24 cellular contexts compared by ENCODE assay signal in the genomic region with DNA sequence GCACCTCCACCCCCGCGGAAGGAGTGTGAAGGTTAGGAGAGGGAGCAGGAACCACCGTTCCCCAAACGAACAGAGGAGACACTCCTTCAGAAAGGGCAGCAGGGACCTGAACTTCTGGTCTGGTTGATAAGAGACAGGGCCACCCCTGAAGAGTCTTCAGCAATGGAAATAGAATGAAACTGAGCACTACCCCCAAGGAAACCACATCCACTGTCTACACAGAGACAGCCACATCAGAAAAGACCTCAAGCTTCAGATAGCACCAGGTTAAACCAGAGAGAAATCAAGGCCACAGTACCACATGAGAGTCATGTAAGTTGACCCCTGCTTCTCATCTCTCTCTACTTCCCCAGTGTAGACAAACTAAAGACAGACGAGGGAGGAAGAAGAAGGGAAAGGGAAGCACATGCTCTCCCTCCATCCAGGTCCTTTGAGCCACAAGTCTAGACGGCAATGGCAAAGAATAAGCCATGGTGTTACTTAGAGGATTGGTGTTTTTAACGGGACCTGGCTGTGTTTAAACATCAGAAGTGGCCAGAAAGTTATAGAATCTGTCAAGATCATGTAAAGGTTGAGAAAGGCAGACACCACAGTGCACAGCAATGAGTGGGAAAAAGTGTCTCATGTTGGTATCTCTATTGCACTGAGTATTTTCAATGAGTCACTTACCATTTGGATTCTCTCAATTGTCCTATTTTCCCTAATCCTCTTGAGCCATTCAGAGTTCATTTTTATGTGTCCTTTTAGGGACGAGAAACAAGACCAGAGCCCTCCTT. TPM values are rescaled to one million over a fixed set of nuclear protein-coding genes. Genes with fewer than 3 reads are reported as not detected.
DNase-seq lines count a peak whose midpoint lies in the region; ATAC-seq and TF ChIP-seq lines count a peak whose summit lies in the region.
"Had no signal": no experiment of that assay in that cellular context is flagged by ENCODE, and none has a peak within 500 bp of the region (broad histone marks: within the 10 kb centered on the region; RNA-seq: fewer than 3 reads in every experiment).

No MANE protein-coding gene starts in this region.

- no peaks in the 10 kb centered on the region for H3K36me3 Mint-ChIP-seq in T-cell
- H3K36me3 Mint-ChIP-seq: brain; CD4-positive, CD25-positive, alpha-beta regulatory T cell; stimulated activated memory B cell treated with anti-CD40 and anti-IgM and Interleukin-4, amounts not matched to agents 10 μg/mL and 1 μg/mL and 100 μg/mL, for 72 hours had no signal

- peaks cover 3% of the 10 kb centered on the region for H3F3A ChIP-seq in smooth muscle cell (ENCODE audit: low read depth)

- H2AFZ ChIP-seq in DND-41 (ENCODE audit: low read depth, low read length) (no peak overlapping the region), smooth muscle cell (ENCODE audit: low read depth) (no peak overlapping the region)
- H2AFZ ChIP-seq: GM23248 had no signal

- H3K27me3 ChIP-seq in DND-41 (ENCODE audit: insufficient read depth, low read length, poor library complexity) (peaks cover 23% of the 10 kb centered on the region), smooth muscle cell (ENCODE audit: low read depth) (no peaks in the 10 kb centered on the region)
- H3K27me3 ChIP-seq: heart left ventricle, neutrophil had no signal

- WGBS in smooth muscle cell (ENCODE audit: low lambda C conversion rate), result 65% methylated on average over 8 of the region's 8 CpGs

- peaks cover 11 to 13% (median 12%) of the 10 kb centered on the region in 3 donors for H3K4me1 Mint-ChIP-seq in T-cell
- H3K4me1 Mint-ChIP-seq: stimulated activated memory B cell treated with anti-CD40 and anti-IgM and Interleukin-4, amounts not matched to agents 10 μg/mL and 1 μg/mL and 100 μg/mL, for 72 hours had no signal

- CTCF ChIA-PET in T-cell (lab: Charles Lee), result no interaction called here

- H3K36me3 ChIP-seq in DND-41 (ENCODE audit: insufficient read depth, low read length) (no peaks in the 10 kb centered on the region), smooth muscle cell (ENCODE audit: low read depth) (no peaks in the 10 kb centered on the region)
- H3K36me3 ChIP-seq: heart left ventricle, neutrophil, thoracic aorta had no signal

- H3K4me3 Mint-ChIP-seq in T-cell, result no peak overlapping the region
- H3K4me3 Mint-ChIP-seq: brain; CD4-positive, CD25-positive, alpha-beta regulatory T cell; stimulated activated memory B cell treated with anti-CD40 and anti-IgM and Interleukin-4, amounts not matched to agents 10 μg/mL and 1 μg/mL and 100 μg/mL, for 72 hours had no signal

- H3K27me3 Mint-ChIP-seq in T-cell, result peaks cover 11 to 20% of the 10 kb centered on the region in 2 donors

- DNase-seq in DND-41, result no peak
- DNase-seq in T-cell, result no peak
- DNase-seq in amniotic epithelial cell (ENCODE audit: low read depth), result peak; percentile 27
- no peak for DNase-seq in smooth muscle cell (lab: John Stamatoyannopoulos, UW; ENCODE audit: unreplicated experiment)
- DNase-seq in NCI-H524 treated with DMSO at 0.1 percent for 48 hours (lab: John Stamatoyannopoulos, UW), result no peak
- DNase-seq in stimulated activated CD4-positive, alpha-beta T cell treated with anti-CD3 and anti-CD28 coated beads, Interleukin-12 subunit alpha, Interleukin-12 subunit beta, amount 100 ng/mL, for 4 hours, result no peak
- DNase-seq in stimulated activated CD4-positive, alpha-beta T cell treated with anti-CD3 and anti-CD28 coated beads, Interleukin-1b, Interleukin-23, amount 100 ng/mL, for 48 hours, result no peak
- DNase-seq: activated CD4-positive, CD25-positive, alpha-beta regulatory T cell treated with anti-CD3 and anti-CD28 coated beads, Interleukin-2, amount 50 U/mL, for 72 hours; activated effector memory CD4-positive, alpha-beta T cell treated with Interleukin-2 at 50 U/mL for 16 hours; effector CD8-positive, alpha-beta T cell; erythroblast; GM23248; heart left ventricle; IMR-90; left cardiac atrium; NCI-H1417; NCI-H2081 treated with DMSO at 0.1 percent for 48 hours; NCI-H446; Right ventricle myocardium superior had no signal

- H3K27ac Mint-ChIP-seq in T-cell, result no peak overlapping the region
- H3K27ac Mint-ChIP-seq: brain; CD4-positive, CD25-positive, alpha-beta regulatory T cell; stimulated activated memory B cell treated with anti-CD40 and anti-IgM and Interleukin-4, amounts not matched to agents 10 μg/mL and 1 μg/mL and 100 μg/mL, for 72 hours had no signal

- H3K9ac ChIP-seq in DND-41 (ENCODE audit: low read depth, low read length), result no peak overlapping the region
- H3K9ac ChIP-seq in smooth muscle cell (ENCODE audit: low read depth), result no peak overlapping the region
- H3K9ac ChIP-seq: GM23248 had no signal

- no peaks in the 10 kb centered on the region for H4K20me1 ChIP-seq in DND-41 (ENCODE audit: insufficient read depth, low read length)
- no peaks in the 10 kb centered on the region for H4K20me1 ChIP-seq in smooth muscle cell (ENCODE audit: low read depth)

- H3K4me3 ChIP-seq in DND-41 (ENCODE audit: low read depth in 1 of 2, low read length in 2 of 2), result no peak overlapping the region
- H3K4me3 ChIP-seq in smooth muscle cell, result no peak overlapping the region
- H3K4me3 ChIP-seq: GM23248, heart left ventricle, thoracic aorta had no signal

- no peak for TF ChIP-seq CTCF in DND-41 (IDR thresholded peaks at IDR 0.05; ENCODE audit: borderline replicate concordance, extremely low read depth, low read length, poor library complexity, severe bottlenecking)
- TF ChIP-seq CTCF in smooth muscle cell (IDR thresholded peaks at IDR 0.05; ENCODE audit: borderline replicate concordance, insufficient read depth, poor library complexity, severe bottlenecking), result no peak

- H3K27ac ChIP-seq in DND-41 (ENCODE audit: low read length) (no peak overlapping the region), smooth muscle cell (ENCODE audit: low read depth) (peak overlapping the region; percentile 48)
- H3K27ac ChIP-seq: GM23248, heart left ventricle, neutrophil, thoracic aorta had no signal

- ATAC-seq in DND-41 (ENCODE audit: insufficient read depth, low read depth), result peak; percentile 63; the same call in 2 of the 3 replicates
- peak in 3 of 4 experiments; percentile 45 to 69 (median 53) for ATAC-seq in T-cell (replicated peaks in 1 of 4)
- ATAC-seq: heart left ventricle; left cardiac atrium; stimulated activated memory B cell treated with anti-CD40 and anti-IgM and Interleukin-4, amounts not matched to agents 10 μg/mL and 1 μg/mL and 100 μg/mL, for 72 hours had no signal

- no peaks in the 10 kb centered on the region for H3K9me3 ChIP-seq in DND-41 (ENCODE audit: insufficient read depth, low read length, severe bottlenecking)
- no peaks in the 10 kb centered on the region for H3K9me3 ChIP-seq in smooth muscle cell (replicated peaks; ENCODE audit: low read depth)
- H3K9me3 ChIP-seq: heart left ventricle, neutrophil, thoracic aorta had no signal

- H3K79me2 ChIP-seq in DND-41 (ENCODE audit: insufficient read depth, low read length), result no peaks in the 10 kb centered on the region
- no peaks in the 10 kb centered on the region for H3K79me2 ChIP-seq in smooth muscle cell (ENCODE audit: low read depth)

- H3K4me1 ChIP-seq in DND-41 (ENCODE audit: insufficient read depth, low read length) (no peaks in the 10 kb centered on the region), smooth muscle cell (ENCODE audit: low read depth) (peaks cover 5% of the 10 kb centered on the region)
- H3K4me1 ChIP-seq: heart left ventricle had no signal

- POLR2A ChIA-PET in T-cell (lab: Charles Lee), result no interaction called here

- no peaks in the 10 kb centered on the region for H3K9me3 Mint-ChIP-seq in T-cell
- H3K9me3 Mint-ChIP-seq: stimulated activated memory B cell treated with anti-CD40 and anti-IgM and Interleukin-4, amounts not matched to agents 10 μg/mL and 1 μg/mL and 100 μg/mL, for 72 hours had no signal

- H3K4me2 ChIP-seq in DND-41 (ENCODE audit: insufficient read depth, low read length) (no peak overlapping the region), smooth muscle cell (no peak overlapping the region)

RNA-seq across cellular contexts. Expression of a gene that starts 31.4 kb away (rescaled TPM):
- 100 to 1,000 TPM; 147 to 180 (median 173) TPM for total RNA-seq in T-cell
- total RNA-seq in smooth muscle cell, result 854 and 957 TPM in 2 replicates
- 162 and 167 TPM in 2 replicates for polyA plus RNA-seq in smooth muscle cell
